1 cellular context compared by ENCODE assay signal in the genomic region with DNA sequence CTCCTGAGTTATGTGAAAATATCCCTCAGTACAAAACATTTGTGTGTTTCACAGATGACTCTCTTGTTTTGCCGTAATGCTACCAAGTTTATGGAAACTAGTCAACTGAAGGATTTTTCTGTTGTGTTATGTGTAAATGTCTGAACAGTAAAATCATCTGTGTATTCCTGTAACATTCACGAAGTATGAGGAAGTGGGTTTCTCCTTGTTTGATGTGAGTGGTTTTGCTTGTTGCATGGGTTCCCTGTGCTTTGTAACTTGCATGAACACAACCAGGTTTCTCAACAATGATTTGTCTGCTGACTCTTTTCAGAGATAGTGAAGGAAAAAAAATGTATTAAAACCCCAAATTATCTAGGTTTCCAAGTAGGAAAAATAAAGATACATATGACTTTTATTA.
TF ChIP-seq lines count a peak whose summit lies in the region.

No MANE protein-coding gene starts in this region.

TF ChIP-seq in WTC11, 78 proteins besides CTCF, POLR2A, EP300 and RAD21 (continued from another document):
- TF ChIP-seq, protein P1, sequence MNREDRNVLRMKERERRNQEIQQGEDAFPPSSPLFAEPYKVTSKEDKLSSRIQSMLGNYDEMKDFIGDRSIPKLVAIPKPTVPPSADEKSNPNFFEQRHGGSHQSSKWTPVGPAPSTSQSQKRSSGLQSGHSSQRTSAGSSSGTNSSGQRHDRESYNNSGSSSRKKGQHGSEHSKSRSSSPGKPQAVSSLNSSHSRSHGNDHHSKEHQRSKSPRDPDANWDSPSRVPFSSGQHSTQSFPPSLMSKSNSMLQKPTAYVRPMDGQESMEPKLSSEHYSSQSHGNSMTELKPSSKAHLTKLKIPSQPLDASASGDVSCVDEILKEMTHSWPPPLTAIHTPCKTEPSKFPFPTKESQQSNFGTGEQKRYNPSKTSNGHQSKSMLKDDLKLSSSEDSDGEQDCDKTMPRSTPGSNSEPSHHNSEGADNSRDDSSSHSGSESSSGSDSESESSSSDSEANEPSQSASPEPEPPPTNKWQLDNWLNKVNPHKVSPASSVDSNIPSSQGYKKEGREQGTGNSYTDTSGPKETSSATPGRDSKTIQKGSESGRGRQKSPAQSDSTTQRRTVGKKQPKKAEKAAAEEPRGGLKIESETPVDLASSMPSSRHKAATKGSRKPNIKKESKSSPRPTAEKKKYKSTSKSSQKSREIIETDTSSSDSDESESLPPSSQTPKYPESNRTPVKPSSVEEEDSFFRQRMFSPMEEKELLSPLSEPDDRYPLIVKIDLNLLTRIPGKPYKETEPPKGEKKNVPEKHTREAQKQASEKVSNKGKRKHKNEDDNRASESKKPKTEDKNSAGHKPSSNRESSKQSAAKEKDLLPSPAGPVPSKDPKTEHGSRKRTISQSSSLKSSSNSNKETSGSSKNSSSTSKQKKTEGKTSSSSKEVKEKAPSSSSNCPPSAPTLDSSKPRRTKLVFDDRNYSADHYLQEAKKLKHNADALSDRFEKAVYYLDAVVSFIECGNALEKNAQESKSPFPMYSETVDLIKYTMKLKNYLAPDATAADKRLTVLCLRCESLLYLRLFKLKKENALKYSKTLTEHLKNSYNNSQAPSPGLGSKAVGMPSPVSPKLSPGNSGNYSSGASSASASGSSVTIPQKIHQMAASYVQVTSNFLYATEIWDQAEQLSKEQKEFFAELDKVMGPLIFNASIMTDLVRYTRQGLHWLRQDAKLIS (CRISPR knock-in tag; IDR thresholded peaks at IDR 0.05; ENCODE audit: borderline replicate concordance) = no peak
- no peak for TF ChIP-seq NFE2L1 (CRISPR knock-in tag; IDR thresholded peaks at IDR 0.05)
- no peak for TF ChIP-seq EMX1 (CRISPR knock-in tag; IDR thresholded peaks at IDR 0.05)
- TF ChIP-seq, protein P2, sequence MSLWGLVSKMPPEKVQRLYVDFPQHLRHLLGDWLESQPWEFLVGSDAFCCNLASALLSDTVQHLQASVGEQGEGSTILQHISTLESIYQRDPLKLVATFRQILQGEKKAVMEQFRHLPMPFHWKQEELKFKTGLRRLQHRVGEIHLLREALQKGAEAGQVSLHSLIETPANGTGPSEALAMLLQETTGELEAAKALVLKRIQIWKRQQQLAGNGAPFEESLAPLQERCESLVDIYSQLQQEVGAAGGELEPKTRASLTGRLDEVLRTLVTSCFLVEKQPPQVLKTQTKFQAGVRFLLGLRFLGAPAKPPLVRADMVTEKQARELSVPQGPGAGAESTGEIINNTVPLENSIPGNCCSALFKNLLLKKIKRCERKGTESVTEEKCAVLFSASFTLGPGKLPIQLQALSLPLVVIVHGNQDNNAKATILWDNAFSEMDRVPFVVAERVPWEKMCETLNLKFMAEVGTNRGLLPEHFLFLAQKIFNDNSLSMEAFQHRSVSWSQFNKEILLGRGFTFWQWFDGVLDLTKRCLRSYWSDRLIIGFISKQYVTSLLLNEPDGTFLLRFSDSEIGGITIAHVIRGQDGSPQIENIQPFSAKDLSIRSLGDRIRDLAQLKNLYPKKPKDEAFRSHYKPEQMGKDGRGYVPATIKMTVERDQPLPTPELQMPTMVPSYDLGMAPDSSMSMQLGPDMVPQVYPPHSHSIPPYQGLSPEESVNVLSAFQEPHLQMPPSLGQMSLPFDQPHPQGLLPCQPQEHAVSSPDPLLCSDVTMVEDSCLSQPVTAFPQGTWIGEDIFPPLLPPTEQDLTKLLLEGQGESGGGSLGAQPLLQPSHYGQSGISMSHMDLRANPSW (CRISPR knock-in tag; conservative IDR thresholded peaks at IDR 0.05; ENCODE audit: low read depth) = no peak
- no peak for TF ChIP-seq SOX15 (CRISPR knock-in tag; IDR thresholded peaks at IDR 0.05)
- TF ChIP-seq, protein P3, sequence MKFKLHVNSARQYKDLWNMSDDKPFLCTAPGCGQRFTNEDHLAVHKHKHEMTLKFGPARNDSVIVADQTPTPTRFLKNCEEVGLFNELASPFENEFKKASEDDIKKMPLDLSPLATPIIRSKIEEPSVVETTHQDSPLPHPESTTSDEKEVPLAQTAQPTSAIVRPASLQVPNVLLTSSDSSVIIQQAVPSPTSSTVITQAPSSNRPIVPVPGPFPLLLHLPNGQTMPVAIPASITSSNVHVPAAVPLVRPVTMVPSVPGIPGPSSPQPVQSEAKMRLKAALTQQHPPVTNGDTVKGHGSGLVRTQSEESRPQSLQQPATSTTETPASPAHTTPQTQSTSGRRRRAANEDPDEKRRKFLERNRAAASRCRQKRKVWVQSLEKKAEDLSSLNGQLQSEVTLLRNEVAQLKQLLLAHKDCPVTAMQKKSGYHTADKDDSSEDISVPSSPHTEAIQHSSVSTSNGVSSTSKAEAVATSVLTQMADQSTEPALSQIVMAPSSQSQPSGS (CRISPR knock-in tag; IDR thresholded peaks at IDR 0.05; ENCODE audit: borderline replicate concordance, low read depth) = no peak
- TF ChIP-seq, protein P4, sequence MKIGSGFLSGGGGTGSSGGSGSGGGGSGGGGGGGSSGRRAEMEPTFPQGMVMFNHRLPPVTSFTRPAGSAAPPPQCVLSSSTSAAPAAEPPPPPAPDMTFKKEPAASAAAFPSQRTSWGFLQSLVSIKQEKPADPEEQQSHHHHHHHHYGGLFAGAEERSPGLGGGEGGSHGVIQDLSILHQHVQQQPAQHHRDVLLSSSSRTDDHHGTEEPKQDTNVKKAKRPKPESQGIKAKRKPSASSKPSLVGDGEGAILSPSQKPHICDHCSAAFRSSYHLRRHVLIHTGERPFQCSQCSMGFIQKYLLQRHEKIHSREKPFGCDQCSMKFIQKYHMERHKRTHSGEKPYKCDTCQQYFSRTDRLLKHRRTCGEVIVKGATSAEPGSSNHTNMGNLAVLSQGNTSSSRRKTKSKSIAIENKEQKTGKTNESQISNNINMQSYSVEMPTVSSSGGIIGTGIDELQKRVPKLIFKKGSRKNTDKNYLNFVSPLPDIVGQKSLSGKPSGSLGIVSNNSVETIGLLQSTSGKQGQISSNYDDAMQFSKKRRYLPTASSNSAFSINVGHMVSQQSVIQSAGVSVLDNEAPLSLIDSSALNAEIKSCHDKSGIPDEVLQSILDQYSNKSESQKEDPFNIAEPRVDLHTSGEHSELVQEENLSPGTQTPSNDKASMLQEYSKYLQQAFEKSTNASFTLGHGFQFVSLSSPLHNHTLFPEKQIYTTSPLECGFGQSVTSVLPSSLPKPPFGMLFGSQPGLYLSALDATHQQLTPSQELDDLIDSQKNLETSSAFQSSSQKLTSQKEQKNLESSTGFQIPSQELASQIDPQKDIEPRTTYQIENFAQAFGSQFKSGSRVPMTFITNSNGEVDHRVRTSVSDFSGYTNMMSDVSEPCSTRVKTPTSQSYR (CRISPR knock-in tag; IDR thresholded peaks at IDR 0.05) = no peak
